Comparison of ENCODE assay signal across 21 cellular contexts in the genomic region with DNA sequence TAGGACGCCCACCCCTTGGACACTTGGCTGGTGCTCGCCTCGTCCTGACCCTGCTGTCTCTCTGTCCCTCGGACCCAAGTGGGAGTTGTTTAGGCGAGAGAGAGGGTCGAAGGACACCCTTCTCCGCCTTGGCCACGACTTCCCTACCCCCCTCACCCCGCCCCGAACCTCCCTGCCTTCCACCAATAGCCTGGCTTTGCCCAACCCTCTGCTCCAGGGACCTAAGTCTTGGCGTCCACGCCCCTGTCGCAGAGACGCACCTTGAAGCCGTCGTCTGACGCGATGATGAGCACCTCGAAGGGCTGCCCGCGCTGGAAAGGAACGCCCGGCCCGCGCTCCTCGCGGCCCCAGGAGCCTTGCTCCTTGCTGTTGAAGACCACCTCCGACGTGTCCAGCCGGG. TPM values are rescaled to one million over a fixed set of nuclear protein-coding genes. Genes with fewer than 3 reads are reported as not detected.
"Had no signal": no experiment of that assay in that cellular context is flagged by ENCODE, and none has a peak within 500 bp of the region (broad histone marks: within the 10 kb centered on the region; RNA-seq: fewer than 3 reads in every experiment).

No MANE protein-coding gene starts in this region.

RNA-seq across cellular contexts. Expression of a gene that starts 1.7 kb away (rescaled TPM):
- total RNA-seq: activated B cell treated with CpG ODN at 0.5 μM for 24 hours; activated CD4-positive, alpha-beta memory T cell treated with anti-CD3 and anti-CD28 coated beads for 36 hours; activated CD4-positive, alpha-beta T cell treated with anti-CD3 and anti-CD28 coated beads, Interleukin-2, amount 10 ng/mL, durations not matched to agents 24 days and 14 days; activated CD8-positive, alpha-beta memory T cell treated with anti-CD3 and anti-CD28 coated beads for 36 hours; activated CD8-positive, alpha-beta T cell treated with anti-CD3 and anti-CD28 coated beads for 36 hours; activated naive CD4-positive, alpha-beta T cell treated with anti-CD3 and anti-CD28 coated beads for 36 hours; activated naive CD4-positive, alpha-beta T cell treated with anti-CD3 and anti-CD28 coated beads, Interleukin-2, amount 50 U/mL, for 72 hours; activated naive CD8-positive, alpha-beta T cell treated with anti-CD3 and anti-CD28 coated beads for 36 hours; activated T-cell treated with anti-CD3 and anti-CD28 coated beads, Interleukin-2, amount 50 U/mL, for 4 hours; activated T-cell treated with anti-CD3 and anti-CD28 coated beads, Interleukin-2, amount 50 U/mL, for 72 hours; activated T-helper 1 cell treated with anti-CD3 and anti-CD28 coated beads, Interleukin-12 subunit alpha, Interleukin-12 subunit beta, Interleukin-2, Interleukin-4 antibody, amounts not matched to agents 30 ng/mL and 10 ng/mL and 1 ng/mL, durations not matched to agents 14 hours and 24 hours and 36 hours; activated T-helper 17 cell treated with anti-CD3 and anti-CD28 coated beads, Interleukin-2, amount 50 U/mL, for 72 hours; adrenal gland; aorta; astrocyte; body of pancreas; cardiac muscle cell; T-cell; T-helper 1 cell treated with Interleukin-12 subunit alpha and Interleukin-12 subunit beta and Interleukin-4 antibody, amounts not matched to agents 30 ng/mL and 1 ng/mL, for 36 hours; T-helper 17 cell; T-helper 2 cell treated with Interferon-gamma antibody and Interleukin-4, amounts not matched to agents 100 ng/mL and 5 ng/mL, for 36 hours had no signal
- polyA plus RNA-seq: adrenal gland, aorta, cardiac muscle cell had no signal

RNA-seq across cellular contexts. Expression of a gene that starts 17.4 kb away (rescaled TPM):
- total RNA-seq: activated B cell treated with CpG ODN at 0.5 μM for 24 hours; activated CD4-positive, alpha-beta memory T cell treated with anti-CD3 and anti-CD28 coated beads for 36 hours; activated CD4-positive, alpha-beta T cell treated with anti-CD3 and anti-CD28 coated beads, Interleukin-2, amount 10 ng/mL, durations not matched to agents 24 days and 14 days; activated CD8-positive, alpha-beta memory T cell treated with anti-CD3 and anti-CD28 coated beads for 36 hours; activated CD8-positive, alpha-beta T cell treated with anti-CD3 and anti-CD28 coated beads for 36 hours; activated naive CD4-positive, alpha-beta T cell treated with anti-CD3 and anti-CD28 coated beads for 36 hours; activated naive CD4-positive, alpha-beta T cell treated with anti-CD3 and anti-CD28 coated beads, Interleukin-2, amount 50 U/mL, for 72 hours; activated naive CD8-positive, alpha-beta T cell treated with anti-CD3 and anti-CD28 coated beads for 36 hours; activated T-cell treated with anti-CD3 and anti-CD28 coated beads, Interleukin-2, amount 50 U/mL, for 4 hours; activated T-cell treated with anti-CD3 and anti-CD28 coated beads, Interleukin-2, amount 50 U/mL, for 72 hours; activated T-helper 1 cell treated with anti-CD3 and anti-CD28 coated beads, Interleukin-12 subunit alpha, Interleukin-12 subunit beta, Interleukin-2, Interleukin-4 antibody, amounts not matched to agents 30 ng/mL and 10 ng/mL and 1 ng/mL, durations not matched to agents 14 hours and 24 hours and 36 hours; activated T-helper 17 cell treated with anti-CD3 and anti-CD28 coated beads, Interleukin-2, amount 50 U/mL, for 72 hours; adrenal gland; aorta; astrocyte; body of pancreas; cardiac muscle cell; T-cell; T-helper 1 cell treated with Interleukin-12 subunit alpha and Interleukin-12 subunit beta and Interleukin-4 antibody, amounts not matched to agents 30 ng/mL and 1 ng/mL, for 36 hours; T-helper 17 cell; T-helper 2 cell treated with Interferon-gamma antibody and Interleukin-4, amounts not matched to agents 100 ng/mL and 5 ng/mL, for 36 hours had no signal
- polyA plus RNA-seq: aorta, cardiac muscle cell had no signal

RNA-seq across cellular contexts. Expression of a gene that starts 41.2 kb away (rescaled TPM):
- total RNA-seq: activated naive CD4-positive, alpha-beta T cell treated with anti-CD3 and anti-CD28 coated beads for 36 hours had no signal
